14 cellular contexts compared by ENCODE assay signal in genomic region chr18:57809190-57809589, GRCh38. TPM values are rescaled to one million over a fixed set of nuclear protein-coding genes. Genes with fewer than 3 reads are reported as not detected.
"Had no signal": no experiment of that assay in that cellular context is flagged by ENCODE, and none has a peak within 500 bp of the region (broad histone marks: within the 10 kb centered on the region; RNA-seq: fewer than 3 reads in every experiment).

No MANE protein-coding gene starts in this region.

- H3K36me3 ChIP-seq: ascending aorta, gastrocnemius medialis, spleen, upper lobe of left lung had no signal

- H3K27me3 ChIP-seq: ascending aorta, gastrocnemius medialis, upper lobe of left lung had no signal

- H3K9me3 ChIP-seq: gastrocnemius medialis had no signal

- ATAC-seq: gastrocnemius medialis, left lobe of liver, right cardiac atrium, T-helper 17 cell, WTC11 had no signal

- H3K27ac ChIP-seq: gastrocnemius medialis, upper lobe of left lung had no signal

- H3K4me3 ChIP-seq: ascending aorta, gastrocnemius medialis, spleen, upper lobe of left lung had no signal

- DNase-seq: activated CD4-positive, alpha-beta memory T cell treated with anti-CD3 and anti-CD28 coated beads, Interleukin-2, amount 10 ng/mL, durations not matched to agents 7 days and 5 days; activated CD4-positive, alpha-beta T cell treated with anti-CD3 and anti-CD28 coated beads for 4 hours; activated naive CD4-positive, alpha-beta T cell treated with anti-CD3 and anti-CD28 coated beads, Interleukin-2, amount 10 ng/mL, durations not matched to agents 7 days and 5 days; activated T-cell treated with anti-CD3 and anti-CD28 coated beads, Interleukin-2, amount 50 U/mL, for 24 hours; gastrocnemius medialis; mesendoderm; nucleus accumbens; right cardiac atrium; spleen; T-helper 17 cell; upper lobe of left lung had no signal

RNA-seq across cellular contexts. Expression of gene ATP8B1, which starts 6.1 kb away (rescaled TPM):
- total RNA-seq: activated CD4-positive, alpha-beta memory T cell treated with anti-CD3 and anti-CD28 coated beads, Interleukin-2, amount 10 ng/mL, durations not matched to agents 7 days and 5 days; T-helper 17 cell had no signal
